In genomic region chr10:83007521-83007920, GRCh38 we compare ENCODE assay signal across 32 cellular contexts.
"Had no signal": no experiment of that assay in that cellular context is flagged by ENCODE, and none has a peak within 500 bp of the region (broad histone marks: within the 10 kb centered on the region; RNA-seq: fewer than 3 reads in every experiment).

No MANE protein-coding gene starts in this region.

- H3K36me3 ChIP-seq: adrenal gland, ascending aorta, brain microvascular endothelial cell, breast epithelium, cardiac muscle cell had no signal

- DNase-seq: activated effector memory CD4-positive, alpha-beta T cell treated with anti-CD3 and anti-CD28 coated beads, Interleukin-2, amount 50 U/mL, for 16 hours; activated effector memory CD4-positive, alpha-beta T cell treated with Interleukin-2 at 50 U/mL for 16 hours; activated gamma-delta T cell; activated gamma-delta T cell treated with Interleukin-2 at 50 U/mL for 16 hours; activated naive CD4-positive, alpha-beta T cell; activated naive CD4-positive, alpha-beta T cell treated with anti-CD3 and anti-CD28 coated beads for 36 hours; activated naive CD4-positive, alpha-beta T cell treated with anti-CD3 and anti-CD28 coated beads, Interleukin-2, amount 10 ng/mL, durations not matched to agents 7 days and 5 days; activated naive CD4-positive, alpha-beta T cell treated with anti-CD3 and anti-CD28 coated beads, Interleukin-2, amount 50 U/mL, for 16 hours; activated naive CD4-positive, alpha-beta T cell treated with Interleukin-2 at 50 U/mL for 16 hours; activated naive CD8-positive, alpha-beta T cell treated with anti-CD3 and anti-CD28 coated beads for 36 hours; activated naive CD8-positive, alpha-beta T cell treated with anti-CD3 and anti-CD28 coated beads, Interleukin-2, amount 10 ng/mL, durations not matched to agents 7 days and 5 days; activated naive CD8-positive, alpha-beta T cell treated with anti-CD3 and anti-CD28 coated beads, Interleukin-2, amount 50 U/mL, for 24 hours; activated T-cell treated with anti-CD3 and anti-CD28 coated beads, Interleukin-2, amount 50 U/mL, for 1 hour; activated T-cell treated with anti-CD3 and anti-CD28 coated beads, Interleukin-2, amount 50 U/mL, for 24 hours; activated T-cell treated with anti-CD3 and anti-CD28 coated beads, Interleukin-2, amount 50 U/mL, for 4 hours; activated T-cell treated with anti-CD3 and anti-CD28 coated beads, Interleukin-2, amount 50 U/mL, for 48 hours; activated T-cell treated with anti-CD3 and anti-CD28 coated beads, Interleukin-2, amount 50 U/mL, for 72 hours; adrenal gland; amniotic stem cell; amygdala; anterior cingulate cortex; aorta; body of pancreas; brain microvascular endothelial cell; caudate nucleus; central memory CD4-positive, alpha-beta T cell; cerebellar nuclear complex had no signal

- H3K4me1 ChIP-seq: adrenal gland, ascending aorta, body of pancreas, breast epithelium had no signal

- H3K4me3 ChIP-seq: adrenal gland, ascending aorta, body of pancreas, breast epithelium, cardiac muscle cell had no signal

- ATAC-seq: activated naive CD4-positive, alpha-beta T cell treated with anti-CD3 and anti-CD28 coated beads, Interleukin-2, amount 50 U/mL, for 72 hours; activated naive CD8-positive, alpha-beta T cell treated with anti-CD3 and anti-CD28 coated beads, Interleukin-2, amount 50 U/mL, for 24 hours; activated T-cell treated with anti-CD3 and anti-CD28 coated beads, Interleukin-2, amount 50 U/mL, for 4 hours; activated T-cell treated with anti-CD3 and anti-CD28 coated beads, Interleukin-2, amount 50 U/mL, for 72 hours; activated T-helper 17 cell treated with anti-CD3 and anti-CD28 coated beads, Interleukin-2, amount 50 U/mL, for 72 hours; body of pancreas had no signal

- H3K27ac ChIP-seq: adrenal gland, ascending aorta, body of pancreas, brain microvascular endothelial cell, breast epithelium, cardiac muscle cell had no signal

- H3K9me3 ChIP-seq: adrenal gland, ascending aorta, body of pancreas, breast epithelium had no signal

- H3K27me3 ChIP-seq: adrenal gland, ascending aorta, body of pancreas, brain microvascular endothelial cell, breast epithelium, cardiac muscle cell had no signal
